In the genomic region with DNA sequence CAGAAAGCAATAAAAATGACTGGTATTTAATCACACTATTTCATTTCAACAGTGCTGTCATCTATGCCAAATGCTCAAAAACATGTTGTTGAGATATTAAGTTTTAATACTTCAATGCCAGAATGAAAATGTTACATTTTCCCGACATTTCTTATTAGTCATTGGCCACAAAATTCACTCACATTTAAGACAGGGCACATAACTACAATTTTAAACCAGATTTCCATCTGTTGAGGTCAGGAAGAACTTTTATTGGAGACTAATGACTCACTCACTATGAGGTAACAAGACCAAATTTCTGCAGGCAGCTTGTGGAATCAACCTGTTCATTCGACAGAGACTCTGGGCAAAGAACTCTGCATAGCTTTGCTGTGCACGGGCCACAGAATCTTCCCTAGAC, we compare ENCODE assay signal across 1 cellular context.
TF ChIP-seq lines count a peak whose summit lies in the region.

No MANE protein-coding gene starts in this region.

TF ChIP-seq in IMR-90, 13 proteins besides CTCF, POLR2A, EP300 and RAD21 (continued from another document):
- TF ChIP-seq NFE2L2 (IDR thresholded peaks at IDR 0.05; ENCODE audit: low read depth, low read length), result no peak
- TF ChIP-seq MXI1 (IDR thresholded peaks at IDR 0.05; ENCODE audit: borderline replicate concordance, low read depth, low read length), result no peak
- no peak for TF ChIP-seq MAFK (IDR thresholded peaks at IDR 0.05; ENCODE audit: low read depth, low read length)
- no peak for TF ChIP-seq SMC3 (IDR thresholded peaks at IDR 0.05; ENCODE audit: low read depth, low read length)
- TF ChIP-seq RFX5 (IDR thresholded peaks at IDR 0.05; ENCODE audit: low read depth, low read length), result no peak
- TF ChIP-seq CEBPB (IDR thresholded peaks at IDR 0.05; ENCODE audit: low read depth, low read length), result peak; percentile 76
- 0 out of 2 replicates have a peak, but pooled peaks have one; percentile 27 for TF ChIP-seq BHLHE40 (IDR thresholded peaks at IDR 0.05; ENCODE audit: low read depth, low read length)
- TF ChIP-seq FOS (IDR thresholded peaks at IDR 0.05; ENCODE audit: low read depth, low read length), result peak; percentile 79
- TF ChIP-seq CHD1 (IDR thresholded peaks at IDR 0.05; ENCODE audit: low read depth, low read length), result no peak
- TF ChIP-seq, protein P1, sequence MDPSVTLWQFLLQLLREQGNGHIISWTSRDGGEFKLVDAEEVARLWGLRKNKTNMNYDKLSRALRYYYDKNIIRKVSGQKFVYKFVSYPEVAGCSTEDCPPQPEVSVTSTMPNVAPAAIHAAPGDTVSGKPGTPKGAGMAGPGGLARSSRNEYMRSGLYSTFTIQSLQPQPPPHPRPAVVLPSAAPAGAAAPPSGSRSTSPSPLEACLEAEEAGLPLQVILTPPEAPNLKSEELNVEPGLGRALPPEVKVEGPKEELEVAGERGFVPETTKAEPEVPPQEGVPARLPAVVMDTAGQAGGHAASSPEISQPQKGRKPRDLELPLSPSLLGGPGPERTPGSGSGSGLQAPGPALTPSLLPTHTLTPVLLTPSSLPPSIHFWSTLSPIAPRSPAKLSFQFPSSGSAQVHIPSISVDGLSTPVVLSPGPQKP (IDR thresholded peaks at IDR 0.05; ENCODE audit: borderline replicate concordance, low read depth, low read length), result no peak
